ENCODE assay signal across 8 cellular contexts in the genomic region with DNA sequence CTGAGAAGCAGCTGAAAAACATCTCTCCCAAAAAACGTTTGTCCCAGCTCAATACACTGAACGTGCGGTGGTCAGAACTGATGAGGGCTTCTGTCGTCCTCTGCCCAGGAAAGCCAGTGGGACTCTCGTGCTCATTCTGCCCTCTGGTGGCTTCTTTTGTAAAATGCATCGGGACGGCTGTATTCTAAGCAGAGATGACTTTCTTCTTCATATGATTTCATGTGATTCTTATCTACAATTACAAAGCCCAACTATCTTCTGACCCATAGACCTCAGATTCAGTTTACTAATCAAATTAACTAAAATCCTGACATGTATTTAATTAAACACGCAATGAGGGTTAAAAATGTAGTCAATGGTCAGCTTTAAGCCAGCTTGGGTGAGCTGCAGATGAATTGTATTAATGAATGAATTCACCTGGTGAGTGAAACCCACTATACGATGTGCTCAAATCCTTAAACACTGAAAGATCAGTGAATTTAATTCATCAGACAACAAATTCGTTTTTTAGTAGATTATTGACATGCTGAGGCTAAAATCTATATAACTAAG.
DNase-seq lines count a peak whose midpoint lies in the region; ATAC-seq, FAIRE-seq and TF ChIP-seq lines count a peak whose summit lies in the region.

No MANE protein-coding gene starts in this region.

- H2AFZ ChIP-seq in osteoblast (ENCODE audit: low read length), result no peak overlapping the region

- no peaks in the 10 kb centered on the region for H4K20me1 ChIP-seq in osteoblast (ENCODE audit: insufficient read depth, low read length)

- no peak overlapping the region for H3K4me2 ChIP-seq in osteoblast (ENCODE audit: insufficient read depth, low read length)

- H3K36me3 ChIP-seq in osteoblast (ENCODE audit: insufficient read depth, low read length) (no peaks in the 10 kb centered on the region), vagina (no peaks in the 10 kb centered on the region)

- H3K27ac ChIP-seq in osteoblast (ENCODE audit: low read depth, low read length) (no peak overlapping the region), vagina (no peak overlapping the region)

- H3K4me1 ChIP-seq in osteoblast (ENCODE audit: insufficient read depth, low read length), result no peaks in the 10 kb centered on the region
- H3K4me1 ChIP-seq in vagina, result no peaks in the 10 kb centered on the region

- peak; percentile 81 for TF ChIP-seq CTCF in LNCAP (IDR thresholded peaks at IDR 0.05)
- peak; percentile 85 for TF ChIP-seq CTCF in osteoblast (IDR thresholded peaks at IDR 0.05; ENCODE audit: extremely low read depth, low read depth, low read length)
- peak; percentile 31 to 45 (median 39) for TF ChIP-seq CTCF in vagina (IDR thresholded peaks at IDR 0.05)

- no peak for TF ChIP-seq POLR2A in vagina (IDR thresholded peaks at IDR 0.05)

- no peaks in the 10 kb centered on the region for H3K79me2 ChIP-seq in osteoblast (ENCODE audit: insufficient read depth, low read length)

- peak; percentile 78 for ATAC-seq in GM21529 (IDR thresholded peaks at IDR 0.05; ENCODE audit: unreplicated experiment)

- intact Hi-C loops in vagina (cut with DNase I), result no loop called here

- H3K9me3 ChIP-seq in osteoblast (ENCODE audit: low read depth, low read length) (no peaks in the 10 kb centered on the region), vagina (no peaks in the 10 kb centered on the region)

- FAIRE-seq in frontal cortex (lab: Jason Lieb, UNC), result peak; percentile 64

- H3K27me3 ChIP-seq in osteoblast (ENCODE audit: insufficient read depth, low read length) (no peaks in the 10 kb centered on the region), vagina (no peaks in the 10 kb centered on the region)

- DNase-seq in DMS53 treated with DMSO at 0.1 percent for 48 hours (lab: John Stamatoyannopoulos, UW; ENCODE audit: unreplicated experiment), result peak; percentile 89
- peak; percentile 23 for DNase-seq in SHP77 treated with DMSO at 0.1 percent for 48 hours (lab: John Stamatoyannopoulos, UW)
- DNase-seq in activated gamma-delta T cell treated with anti-CD3 and anti-CD28 coated beads, Interleukin-2, amount 50 U/mL, for 16 hours (ENCODE audit: low read depth), result peak; percentile 16
- DNase-seq in frontal cortex (ENCODE audit: low spot score in 2 of 2), result peak; percentile 4 to 50
- DNase-seq in osteoblast (ENCODE audit: insufficient read length, low spot score, missing footprints), result peak; percentile 43
- no peak for DNase-seq in vagina (ENCODE audit: extremely low spot score in 2 of 2)

- no peak overlapping the region for H3K4me3 ChIP-seq in osteoblast (ENCODE audit: insufficient read depth, low read length)
- no peak overlapping the region for H3K4me3 ChIP-seq in vagina

Comparison
In these comparisons a context has a peak if more than half of its experiments do, and no peak if none do; other contexts are left out.
1. DNase-seq: peak in DMS53 treated with DMSO at 0.1 percent for 48 hours (single experiment), SHP77 treated with DMSO at 0.1 percent for 48 hours (single experiment), activated gamma-delta T cell treated with anti-CD3 and anti-CD28 coated beads, Interleukin-2, amount 50 U/mL, for 16 hours (single experiment), frontal cortex (2 of 2) and osteoblast (single experiment); none in vagina (0 of 2).
2. Peak in every context shown above with its lines, with median percentiles within 50 percentile points of each other: CTCF ChIP-seq.